Comparison of ENCODE assay signal across 8 cellular contexts in the genomic region with DNA sequence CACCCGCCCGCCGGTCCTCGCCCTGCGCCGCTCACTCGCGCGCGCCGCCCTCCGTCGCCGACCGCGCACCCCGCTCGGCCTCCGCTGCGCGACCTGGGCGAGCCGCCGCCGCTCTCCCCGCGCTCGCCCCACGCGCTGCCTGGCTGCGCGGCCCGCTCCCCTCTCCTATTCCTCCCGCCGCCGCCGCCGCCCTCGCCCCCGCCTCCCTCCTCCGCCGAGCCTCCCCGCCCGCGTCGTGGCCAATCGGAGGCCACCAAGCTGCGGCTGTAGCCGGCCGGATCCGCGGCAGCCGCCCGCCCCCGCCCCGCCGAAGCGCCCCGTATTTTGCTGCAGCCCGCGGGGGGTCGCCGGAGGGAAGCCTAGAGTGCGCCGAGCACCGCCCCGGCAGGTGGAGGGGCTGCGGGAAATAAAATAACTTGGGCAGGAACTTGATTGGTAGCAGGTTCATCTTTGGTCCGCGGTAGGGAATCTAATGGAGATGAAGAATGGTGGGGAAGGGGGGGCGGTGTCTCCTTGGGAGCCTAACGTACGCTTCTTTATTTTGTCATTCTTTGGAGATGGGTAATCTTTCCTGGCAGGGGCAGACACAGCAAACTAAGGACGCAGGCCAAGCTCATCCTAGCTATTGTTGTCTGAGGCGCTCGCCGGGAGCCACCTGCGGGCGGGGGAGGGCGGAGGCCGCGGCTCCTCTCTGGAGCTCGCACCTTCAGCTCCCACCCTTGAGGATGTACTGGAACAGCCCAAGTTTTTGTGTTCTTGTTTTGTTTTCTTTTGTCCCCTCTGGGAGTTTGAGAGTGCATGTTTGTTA. TPM values are rescaled to one million over a fixed set of nuclear protein-coding genes. Genes with fewer than 3 reads are reported as not detected.
DNase-seq lines count a peak whose midpoint lies in the region; ATAC-seq and TF ChIP-seq lines count a peak whose summit lies in the region.

No MANE protein-coding gene starts in this region.

- intact Hi-C loops in uterus (cut with DNase I; ENCODE audit: low total_unique reads) = no loop called here

- H3K27me3 ChIP-seq in HUES64 (ENCODE audit: insufficient read depth, low read length) (peaks cover 48% of the 10 kb centered on the region), SJSA1 (replicated peaks) (no peaks in the 10 kb centered on the region), uterus (peaks cover 4 to 11% of the 10 kb centered on the region in 2 donors)

- WGBS in HUES64 = under 1% methylated on average over 83 of the region's 83 CpGs

- no peak for TF ChIP-seq POLR2A in uterus (IDR thresholded peaks at IDR 0.05)

- H3K9me3 ChIP-seq in HUES64 (ENCODE audit: insufficient read depth, low read depth, low read length) (no peaks in the 10 kb centered on the region), SJSA1 (replicated peaks) (no peaks in the 10 kb centered on the region), uterus (no peaks in the 10 kb centered on the region)

- H3K4me3 ChIP-seq in HUES64 (ENCODE audit: low read length) (peak overlapping the region; percentile 83), SJSA1 (peak overlapping the region; percentile 93), epithelial cell of proximal tubule (ENCODE audit: low read depth, low read length) (peak overlapping the region; percentile 90), uterus (peak overlapping the region; percentile 45 to 52)

- peak overlapping the region; percentile 78 for H3K9ac ChIP-seq in HUES64 (ENCODE audit: low read depth, low read length)

- H3K36me3 ChIP-seq in HUES64 (ENCODE audit: insufficient read depth, low read length) (no peaks in the 10 kb centered on the region; the same call in 1 of the 2 replicates), SJSA1 (peaks cover 7% of the 10 kb centered on the region), uterus (no peaks in the 10 kb centered on the region)

- TF ChIP-seq CTCF in epithelial cell of proximal tubule (conservative IDR thresholded peaks at IDR 0.05; ENCODE audit: low read depth, low read length) = peak; percentile 21
- TF ChIP-seq CTCF in uterus (IDR thresholded peaks at IDR 0.05) = no peak

- DNase-seq in DMS79 treated with DMSO at 0.1 percent for 48 hours (lab: John Stamatoyannopoulos, UW) (peak; percentile 66), SJSA1 (ENCODE audit: low read depth in 1 of 2, low spot score in 2 of 2) (peak; percentile 73 to 74), epithelial cell of proximal tubule (ENCODE audit: low read depth) (no peak), middle frontal gyrus (ENCODE audit: extremely low spot score, low spot score) (peak; percentile 31), uterus (peak; percentile 17 to 20), LoVo (ENCODE audit: low spot score) (no peak)

- no peak for ATAC-seq in GM21447 (IDR thresholded peaks at IDR 0.05; ENCODE audit: unreplicated experiment)

- H3K4me1 ChIP-seq in HUES64 (ENCODE audit: insufficient read depth, low read length) (peaks cover 55% of the 10 kb centered on the region), SJSA1 (replicated peaks) (peaks cover 37% of the 10 kb centered on the region), uterus (peaks cover 0 to 4% of the 10 kb centered on the region in 2 donors)

- peak overlapping the region; percentile 86; the same call in 1 of the 2 replicates for H3K27ac ChIP-seq in HUES64 (ENCODE audit: low read depth, low read length)
- H3K27ac ChIP-seq in SJSA1 = peak overlapping the region; percentile 52
- no peak overlapping the region for H3K27ac ChIP-seq in uterus

RNA-seq across cellular contexts. Expression of a gene that starts 1.1 kb away (rescaled TPM):
- polyA plus RNA-seq in HUES64 (2013, experiment 1 of 2) = 88.9 TPM
- 101 TPM for polyA plus RNA-seq in HUES64 (2013, experiment 2 of 2)
- 47.2 and 75.7 TPM in 2 replicates for total RNA-seq in SJSA1 (2014; rRNA removed; shearing (Covaris generic))
- 74.5 and 78.2 TPM in 2 replicates for total RNA-seq in epithelial cell of proximal tubule
- 10 to 100 TPM in 1 of 4 donors, 1 to 10 TPM in 2, under 1 TPM in 1; 0.26 to 58.2 (median 1.9) TPM for total RNA-seq in uterus

Comparison
In these comparisons a context has a peak if more than half of its experiments do, and no peak if none do; other contexts are left out.
1. DNase-seq: peak in DMS79 treated with DMSO at 0.1 percent for 48 hours (single experiment), SJSA1 (2 of 2), middle frontal gyrus (single experiment) and uterus (2 of 2); none in epithelial cell of proximal tubule (single experiment) and LoVo (single experiment).
2. H3K27ac ChIP-seq: peak in HUES64 (single experiment) and SJSA1 (single experiment); none in uterus (0 of 2).
3. Peak in every context shown above with its lines, with median percentiles within 50 percentile points of each other: H3K4me3 ChIP-seq.